Comparison of ENCODE assay signal across 8 cellular contexts in the genomic region with DNA sequence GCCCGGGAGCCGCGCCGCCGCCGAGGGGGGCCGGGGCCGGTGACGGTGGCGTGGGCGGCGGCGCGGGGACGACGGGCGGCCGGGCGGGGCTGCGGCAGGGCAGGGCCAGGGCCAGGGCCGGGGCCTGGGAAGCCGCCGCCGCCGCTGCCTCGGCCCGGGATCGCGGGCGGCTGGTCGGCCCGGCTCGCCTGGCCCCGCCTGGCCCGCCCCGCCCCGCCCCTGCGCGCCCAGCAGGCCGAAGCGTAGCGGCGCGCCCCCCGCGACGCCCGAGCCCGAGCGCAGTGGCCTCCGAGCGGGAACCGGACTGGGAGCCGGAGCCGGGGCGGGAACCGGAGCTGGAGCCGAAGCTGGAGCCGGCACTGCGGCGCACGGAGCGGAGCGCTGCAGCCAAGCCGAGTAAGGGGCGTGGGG. TPM values are rescaled to one million over a fixed set of nuclear protein-coding genes. Genes with fewer than 3 reads are reported as not detected.
DNase-seq lines count a peak whose midpoint lies in the region; ATAC-seq and TF ChIP-seq lines count a peak whose summit lies in the region.

TSS of gene BEAN1 (plus strand) at position 260 of the 411 bp plus-strand sequence. CDS start 10,382 bp downstream, outside the sequence.

- H3K4me1 ChIP-seq in ascending aorta (peaks cover 8 to 14% of the 10 kb centered on the region in 2 donors), stomach smooth muscle (ENCODE audit: control insufficient read depth, insufficient read depth, low read length) (peaks cover 17% of the 10 kb centered on the region)

- peak within 1 kb of the TSS; percentile 63 to 90 for H3K4me3 ChIP-seq in ascending aorta
- H3K4me3 ChIP-seq in stomach smooth muscle (ENCODE audit: low read length in 2 of 2): peak within 1 kb of the TSS; percentile 41 to 64

- H3K9ac ChIP-seq in stomach smooth muscle (ENCODE audit: low read length in 2 of 2): no peak within 1 kb of the TSS

- H3K9me3 ChIP-seq in ascending aorta (no peaks in the 10 kb centered on the region), stomach smooth muscle (ENCODE audit: control insufficient read depth in 2 of 2, low read length in 2 of 2) (no peaks in the 10 kb centered on the region)

- H3K27ac ChIP-seq in ascending aorta: no peak within 1 kb of the TSS
- H3K27ac ChIP-seq in stomach smooth muscle (ENCODE audit: low read length): no peak within 1 kb of the TSS

- H3K27me3 ChIP-seq in ascending aorta: peaks cover 7% of the 10 kb centered on the region
- peaks cover 51 to 53% of the 10 kb centered on the region in 2 donors for H3K27me3 ChIP-seq in stomach smooth muscle (ENCODE audit: control insufficient read depth in 1 of 2, insufficient read depth in 2 of 2, low read length in 2 of 2)

- intact Hi-C loops in ascending aorta (cut with DNase I): no loop called here

- ATAC-seq in GM21825 (IDR thresholded peaks at IDR 0.05; ENCODE audit: unreplicated experiment): no peak

- H3K36me3 ChIP-seq in ascending aorta: no peaks in the 10 kb centered on the region
- no peaks in the 10 kb centered on the region for H3K36me3 ChIP-seq in stomach smooth muscle (ENCODE audit: control insufficient read depth in 2 of 2, insufficient read depth in 2 of 2, low read length in 2 of 2)

- peak; percentile 10 for DNase-seq in activated CD4-positive, alpha-beta T cell treated with anti-CD3 and anti-CD28 coated beads for 48 hours
- DNase-seq in activated CD4-positive, alpha-beta T cell treated with anti-CD3 and anti-CD28 coated beads, Interleukin-2, amount 50 U/mL, for 4 hours: no peak
- peak in 1 of 2 donors; percentile 63 for DNase-seq in ascending aorta (ENCODE audit: low spot score in 2 of 2)
- DNase-seq in iPS-NIHi11 (ENCODE audit: low spot score): peak; percentile 85
- no peak for DNase-seq in putamen (ENCODE audit: low spot score)
- no peak for DNase-seq in HCEC 1CT

- TF ChIP-seq CTCF in ascending aorta (IDR thresholded peaks at IDR 0.05): no peak

RNA-seq across cellular contexts. Expression of gene BEAN1, which starts in this region (rescaled TPM):
- not detected for total RNA-seq in ascending aorta

Comparison
In these comparisons a context has a peak if more than half of its experiments do, and no peak if none do; other contexts are left out.
1. DNase-seq: peak in activated CD4-positive, alpha-beta T cell treated with anti-CD3 and anti-CD28 coated beads for 48 hours (single experiment) and iPS-NIHi11 (single experiment); none in activated CD4-positive, alpha-beta T cell treated with anti-CD3 and anti-CD28 coated beads, Interleukin-2, amount 50 U/mL, for 4 hours (0 of 2), putamen (single experiment) and HCEC 1CT (single experiment).